ENCODE assay signal across 16 cellular contexts in genomic region chr12:53064613-53065415, GRCh38. TPM values are rescaled to one million over a fixed set of nuclear protein-coding genes. Genes with fewer than 3 reads are reported as not detected.
DNase-seq lines count a peak whose midpoint lies in the region; ATAC-seq and TF ChIP-seq lines count a peak whose summit lies in the region.
"Had no signal": no experiment of that assay in that cellular context is flagged by ENCODE, and none has a peak within 500 bp of the region (broad histone marks: within the 10 kb centered on the region; RNA-seq: fewer than 3 reads in every experiment).

No MANE protein-coding gene starts in this region.

- H3K27ac ChIP-seq in testis = peak overlapping the region; percentile 4 to 86
- H3K27ac ChIP-seq: 22Rv1, SJCRH30 had no signal

- ATAC-seq in activated CD4-positive, alpha-beta T cell treated with anti-CD3 and anti-CD28 coated beads for 36 hours = no peak
- ATAC-seq: activated T-cell treated with anti-CD3 and anti-CD28 coated beads, Interleukin-2, amount 50 U/mL, for 72 hours had no signal

- H3K9me3 ChIP-seq in testis = no peaks in the 10 kb centered on the region
- H3K9me3 ChIP-seq: SJCRH30 had no signal

- 68 to 73% methylated on average over 11 of the region's 11 CpGs for WGBS in testis, 2 donors

- no peak for DNase-seq in activated CD4-positive, alpha-beta T cell treated with anti-CD3 and anti-CD28 coated beads for 36 hours
- no peak for DNase-seq in activated CD4-positive, alpha-beta T cell treated with anti-CD3 and anti-CD28 coated beads, Interleukin-2, amount 50 U/mL, for 1 hour
- DNase-seq in endothelial cell (ENCODE audit: low spot score) (no peak), mesenteric fat pad (ENCODE audit: low spot score) (peak; percentile 64), testis (peak; percentile 11), HuH-7.5 (ENCODE audit: low spot score) (no peak), hepatic stellate cell (ENCODE audit: low spot score) (no peak), NCI-H2227 treated with DMSO at 0.1 percent for 48 hours (lab: John Stamatoyannopoulos, UW) (no peak)
- DNase-seq: activated T-cell treated with anti-CD3 and anti-CD28 coated beads, Interleukin-2, amount 50 U/mL, for 72 hours; cerebellar nuclear complex; foreskin melanocyte; kidney glomerular epithelial cell; NCI-H1436 treated with DMSO at 0.1 percent for 48 hours; NCI-H82; SJCRH30 had no signal

- peaks cover 7% of the 10 kb centered on the region for H3K4me1 Mint-ChIP-seq in activated CD4-positive, alpha-beta T cell treated with anti-CD3 and anti-CD28 coated beads for 36 hours
- H3K4me1 Mint-ChIP-seq in endothelial cell (ENCODE audit: unreplicated experiment) = peaks cover 33% of the 10 kb centered on the region

- TF ChIP-seq CTCF in endothelial cell (IDR thresholded peaks at IDR 0.05; ENCODE audit: unreplicated experiment) (no peak), testis (IDR thresholded peaks at IDR 0.05) (no peak)

- H3K27me3 Mint-ChIP-seq in activated CD4-positive, alpha-beta T cell treated with anti-CD3 and anti-CD28 coated beads for 36 hours = no peaks in the 10 kb centered on the region
- H3K27me3 Mint-ChIP-seq in endothelial cell (ENCODE audit: unreplicated experiment) = peaks cover 22% of the 10 kb centered on the region

- CTCF ChIA-PET in activated CD4-positive, alpha-beta T cell treated with anti-CD3 and anti-CD28 coated beads for 36 hours (lab: Charles Lee) = interaction anchor here (0.7 to 15.8 kb wide), 27 partner anchors 8 to 444 kb away, joined by 3 to 277 read pairs (median 6); partner anchors contain the start of genes AAAS, IGFBP6, SOAT2 and SPRYD3

- POLR2A ChIA-PET in activated CD4-positive, alpha-beta T cell treated with anti-CD3 and anti-CD28 coated beads for 36 hours (lab: Charles Lee) = interaction anchor here (2.0 kb wide), 1 partner anchor 14 kb away, joined by 6 read pairs; the partner anchor contains the start of gene SPRYD3

- intact Hi-C loops in activated CD4-positive, alpha-beta T cell treated with anti-CD3 and anti-CD28 coated beads for 36 hours (cut with DNase I, micrococcal nuclease) = loop anchor here in 1 of 2 experiments (10.0 kb wide), 1 partner anchor 130 kb away; no protein-coding TSS in a partner anchor
- intact Hi-C loops in testis (cut with DNase I; ENCODE audit: low total_unique reads) = no loop called here

- no peaks in the 10 kb centered on the region for H3K9me3 Mint-ChIP-seq in activated CD4-positive, alpha-beta T cell treated with anti-CD3 and anti-CD28 coated beads for 36 hours (ENCODE audit: low read depth)
- H3K9me3 Mint-ChIP-seq in endothelial cell (ENCODE audit: unreplicated experiment) = no peaks in the 10 kb centered on the region
- H3K9me3 Mint-ChIP-seq: activated T-cell treated with anti-CD3 and anti-CD28 coated beads, Interleukin-2, amount 50 U/mL, for 72 hours had no signal

- peaks cover 85% of the 10 kb centered on the region for H3K4me1 ChIP-seq in testis

- no peaks in the 10 kb centered on the region for H3K36me3 ChIP-seq in testis (ENCODE audit: low read depth, missing control alignments)
- H3K36me3 ChIP-seq: SJCRH30 had no signal

- H3K27ac Mint-ChIP-seq in activated CD4-positive, alpha-beta T cell treated with anti-CD3 and anti-CD28 coated beads for 36 hours = peak overlapping the region; percentile 3
- peak overlapping the region; percentile 86 for H3K27ac Mint-ChIP-seq in endothelial cell (ENCODE audit: unreplicated experiment)
- H3K27ac Mint-ChIP-seq: activated T-cell treated with anti-CD3 and anti-CD28 coated beads, Interleukin-2, amount 50 U/mL, for 72 hours had no signal

- H3K4me3 ChIP-seq in testis = no peak overlapping the region
- H3K4me3 ChIP-seq: SJCRH30 had no signal

- no peaks in the 10 kb centered on the region for H3K27me3 ChIP-seq in testis
- H3K27me3 ChIP-seq: SJCRH30 had no signal

- H3K4me3 Mint-ChIP-seq in activated CD4-positive, alpha-beta T cell treated with anti-CD3 and anti-CD28 coated beads for 36 hours = no peak overlapping the region
- peak overlapping the region; percentile 51 for H3K4me3 Mint-ChIP-seq in endothelial cell (ENCODE audit: unreplicated experiment)
- H3K4me3 Mint-ChIP-seq: activated T-cell treated with anti-CD3 and anti-CD28 coated beads, Interleukin-2, amount 50 U/mL, for 72 hours had no signal

- TF ChIP-seq POLR2A in testis (IDR thresholded peaks at IDR 0.05) = no peak

- peaks cover 19% of the 10 kb centered on the region for H3K36me3 Mint-ChIP-seq in activated CD4-positive, alpha-beta T cell treated with anti-CD3 and anti-CD28 coated beads for 36 hours (ENCODE audit: low read depth)
- peaks cover 14% of the 10 kb centered on the region for H3K36me3 Mint-ChIP-seq in endothelial cell (ENCODE audit: low read depth, unreplicated experiment)

RNA-seq across cellular contexts. Expression of gene SPRYD3, which starts 14.4 kb away (rescaled TPM):
- 10 to 100 TPM; 13.7 to 18.2 TPM for total RNA-seq in activated CD4-positive, alpha-beta T cell treated with anti-CD3 and anti-CD28 coated beads for 36 hours
- total RNA-seq in endothelial cell (ENCODE audit: unreplicated experiment) (10.5 TPM), mesenteric fat pad (46.2 TPM), testis (10 to 100 TPM; 27.7 to 29.5 TPM)
- polyA plus RNA-seq in testis (ENCODE audit: insufficient read depth, low read depth, low replicate concordance) = 29.5 TPM

RNA-seq across cellular contexts. Expression of gene TNS2, which starts 14.9 kb away (rescaled TPM):
- total RNA-seq in activated CD4-positive, alpha-beta T cell treated with anti-CD3 and anti-CD28 coated beads for 36 hours = 1 to 10 TPM in 1 of 2 experiments, under 1 TPM in 1; 0.77 to 2.4 TPM
- total RNA-seq in endothelial cell (ENCODE audit: unreplicated experiment) (112 TPM), mesenteric fat pad (210 TPM), testis (100 to 1,000 TPM; 108 to 138 TPM)
- polyA plus RNA-seq in testis (ENCODE audit: insufficient read depth, low read depth, low replicate concordance) = 47.0 TPM

RNA-seq across cellular contexts. Expression of gene IGFBP6, which starts 32.7 kb away (rescaled TPM):
- total RNA-seq in activated CD4-positive, alpha-beta T cell treated with anti-CD3 and anti-CD28 coated beads for 36 hours = 1 to 10 TPM; 1.3 to 2.4 TPM
- total RNA-seq in endothelial cell (ENCODE audit: unreplicated experiment) (21.1 TPM), mesenteric fat pad (195 TPM), testis (100 to 1,000 TPM; 121 to 261 TPM)
- 185 TPM for polyA plus RNA-seq in testis (ENCODE audit: insufficient read depth, low read depth, low replicate concordance)

RNA-seq across cellular contexts. Expression of gene SOAT2, which starts 38.5 kb away (rescaled TPM):
- under 1 TPM; 0.57 to 0.79 TPM for total RNA-seq in activated CD4-positive, alpha-beta T cell treated with anti-CD3 and anti-CD28 coated beads for 36 hours
- total RNA-seq in endothelial cell (ENCODE audit: unreplicated experiment) = not detected
- not detected for total RNA-seq in mesenteric fat pad
- total RNA-seq in testis = under 1 TPM in 1 of 2 donors, not detected in 1; 0.19 TPM
- polyA plus RNA-seq in testis (ENCODE audit: insufficient read depth, low read depth, low replicate concordance) = 0.25 TPM
- total RNA-seq: SJCRH30 had no signal

RNA-seq across cellular contexts. Expression of gene EIF4B, which starts 58.6 kb away (rescaled TPM):
- total RNA-seq in activated CD4-positive, alpha-beta T cell treated with anti-CD3 and anti-CD28 coated beads for 36 hours = 100 to 1,000 TPM; 698 to 781 TPM
- total RNA-seq in endothelial cell (ENCODE audit: unreplicated experiment) (629 TPM), mesenteric fat pad (393 TPM), testis (100 to 1,000 TPM; 219 to 305 TPM)
- polyA plus RNA-seq in testis (ENCODE audit: insufficient read depth, low read depth, low replicate concordance) = 249 TPM

Comparison
In these comparisons a context has a peak if more than half of its experiments do, and no peak if none do; other contexts are left out.
1. DNase-seq: peak in mesenteric fat pad (single experiment) and testis (single experiment); none in activated CD4-positive, alpha-beta T cell treated with anti-CD3 and anti-CD28 coated beads for 36 hours (single experiment), activated CD4-positive, alpha-beta T cell treated with anti-CD3 and anti-CD28 coated beads, Interleukin-2, amount 50 U/mL, for 1 hour (single experiment), endothelial cell (single experiment), HuH-7.5 (single experiment), hepatic stellate cell (single experiment) and NCI-H2227 treated with DMSO at 0.1 percent for 48 hours (single experiment).
2. RNA of gene TNS2, which starts 14.9 kb away (total RNA-seq): 210 TPM in mesenteric fat pad (single experiment), 108 to 138 TPM in testis and 112 TPM in endothelial cell (single experiment); 0.77 to 2.4 TPM in activated CD4-positive, alpha-beta T cell treated with anti-CD3 and anti-CD28 coated beads for 36 hours; every median in the first group is over 10 times any median in the second.